ENCODE assay signal across 8 cellular contexts in the genomic region with DNA sequence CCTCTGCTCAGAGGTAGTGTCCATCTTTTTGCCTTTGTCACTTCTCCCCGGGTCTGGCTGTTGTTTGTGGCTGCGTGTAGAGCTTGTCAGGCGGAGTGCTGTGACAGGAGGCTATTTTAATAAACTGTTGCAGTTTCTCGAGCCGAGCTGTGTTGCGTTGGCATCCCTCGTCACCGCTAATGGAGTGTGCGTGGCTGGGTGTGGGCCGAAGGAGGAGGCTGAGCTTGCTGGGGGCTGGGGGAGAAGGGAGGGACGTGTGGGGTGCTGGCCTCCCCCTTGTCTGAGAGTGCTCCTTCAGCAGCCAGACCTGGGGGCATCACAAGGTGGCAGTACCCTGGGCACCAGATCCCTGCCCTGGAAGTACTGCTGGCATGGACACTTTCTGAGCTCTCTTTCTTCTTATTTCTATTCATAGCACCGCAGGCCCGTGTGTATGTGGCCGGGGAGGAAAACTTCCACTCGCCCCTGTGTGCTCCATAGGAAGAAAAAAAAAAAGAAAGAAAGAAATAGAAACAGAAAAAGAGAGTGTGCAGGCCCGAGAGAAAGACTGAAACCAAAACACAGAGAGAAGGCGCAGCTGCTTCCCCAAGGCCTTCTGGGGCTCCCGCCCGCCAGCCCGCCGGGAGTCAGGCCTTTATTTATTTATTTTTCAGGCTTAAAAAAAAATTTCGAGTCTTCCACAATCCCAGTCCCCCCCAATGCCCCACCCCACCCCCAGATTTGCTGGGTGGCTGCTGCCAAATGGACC. TPM values are rescaled to one million over a fixed set of nuclear protein-coding genes. Genes with fewer than 3 reads are reported as not detected.
DNase-seq lines count a peak whose midpoint lies in the region; ATAC-seq and TF ChIP-seq lines count a peak whose summit lies in the region.

No MANE protein-coding gene starts in this region.

- H3K4me3 Mint-ChIP-seq in CD8-positive, alpha-beta T cell, result peak overlapping the region; percentile 11

- peaks cover 85% of the 10 kb centered on the region for H3K79me2 ChIP-seq in osteoblast (ENCODE audit: insufficient read depth, low read length)

- H3K27ac Mint-ChIP-seq in CD8-positive, alpha-beta T cell, result no peak overlapping the region

- no peaks in the 10 kb centered on the region for H3K36me3 ChIP-seq in CD8-positive, alpha-beta T cell (ENCODE audit: insufficient read depth, low read length)
- H3K36me3 ChIP-seq in duodenal mucosa (ENCODE audit: control insufficient read depth in 1 of 2, insufficient read depth in 2 of 2, low read length in 2 of 2) (no peaks in the 10 kb centered on the region), osteoblast (ENCODE audit: insufficient read depth, low read length) (peaks cover 10% of the 10 kb centered on the region)

- H3K9me3 Mint-ChIP-seq in CD8-positive, alpha-beta T cell, result no peaks in the 10 kb centered on the region

- H3K4me1 ChIP-seq in CD8-positive, alpha-beta T cell (ENCODE audit: insufficient read depth, low read length), result peaks cover 16% of the 10 kb centered on the region
- H3K4me1 ChIP-seq in duodenal mucosa (ENCODE audit: control insufficient read depth in 1 of 2, insufficient read depth in 2 of 2, low read length in 2 of 2) (peaks cover 57 to 63% of the 10 kb centered on the region in 2 donors), osteoblast (ENCODE audit: insufficient read depth, low read length) (peaks cover 74% of the 10 kb centered on the region)

- H3K9ac ChIP-seq in duodenal mucosa (ENCODE audit: low read depth in 1 of 2, low read length in 2 of 2), result peak overlapping the region; percentile 60

- no peak for TF ChIP-seq CTCF in CD8-positive, alpha-beta T cell (IDR thresholded peaks at IDR 0.05)
- TF ChIP-seq CTCF in osteoblast (IDR thresholded peaks at IDR 0.05; ENCODE audit: extremely low read depth, low read depth, low read length), result no peak

- DNase-seq in CD8-positive, alpha-beta T cell, result no peak
- DNase-seq in NCI-H2107 treated with DMSO at 0.1 percent for 48 hours (lab: John Stamatoyannopoulos, UW; ENCODE audit: unreplicated experiment) (peak; percentile 30), osteoblast (ENCODE audit: insufficient read length, low spot score, missing footprints) (peak; percentile 90), NCI-H510A treated with DMSO at 0.1 percent for 48 hours (lab: John Stamatoyannopoulos, UW) (no peak), NOMO-1 treated with dmso at 0.1 percent for 144 hours (lab: John Stamatoyannopoulos, UW; ENCODE audit: unreplicated experiment) (no peak), DMS153 treated with DMSO at 0.1 percent for 48 hours (lab: John Stamatoyannopoulos, UW; ENCODE audit: unreplicated experiment) (no peak)

- H3K27ac ChIP-seq in CD8-positive, alpha-beta T cell (ENCODE audit: low read depth, low read length), result no peak overlapping the region
- H3K27ac ChIP-seq in duodenal mucosa (ENCODE audit: low read depth, low read length), result peak overlapping the region; percentile 76
- peak overlapping the region; percentile 93 for H3K27ac ChIP-seq in osteoblast (ENCODE audit: low read depth, low read length)

- POLR2A ChIA-PET in CD8-positive, alpha-beta T cell (lab: Charles Lee), result interaction anchor here (0.6 kb wide), 1 partner anchor 427 kb away, joined by 4 read pairs; no protein-coding TSS in a partner anchor

- H4K20me1 ChIP-seq in osteoblast (ENCODE audit: insufficient read depth, low read length), result peaks cover 4% of the 10 kb centered on the region

- no peaks in the 10 kb centered on the region for H3K9me3 ChIP-seq in CD8-positive, alpha-beta T cell (ENCODE audit: low read length)
- no peaks in the 10 kb centered on the region for H3K9me3 ChIP-seq in duodenal mucosa (ENCODE audit: control insufficient read depth in 1 of 2, low read length in 2 of 2)
- no peaks in the 10 kb centered on the region for H3K9me3 ChIP-seq in osteoblast (ENCODE audit: low read depth, low read length)

- H3K27me3 Mint-ChIP-seq in CD8-positive, alpha-beta T cell (ENCODE audit: low read depth), result peaks cover 44% of the 10 kb centered on the region

- peaks cover 3% of the 10 kb centered on the region for H3K27me3 ChIP-seq in CD8-positive, alpha-beta T cell (ENCODE audit: insufficient read depth, low read length)
- H3K27me3 ChIP-seq in duodenal mucosa (ENCODE audit: control insufficient read depth in 1 of 2, insufficient read depth in 2 of 2, low read length in 2 of 2) (no peaks in the 10 kb centered on the region), osteoblast (ENCODE audit: insufficient read depth, low read length) (no peaks in the 10 kb centered on the region)

- intact Hi-C loops in CD8-positive, alpha-beta T cell (cut with DNase I, micrococcal nuclease), result no loop called here

- H3K4me1 Mint-ChIP-seq in CD8-positive, alpha-beta T cell (ENCODE audit: low read depth), result peaks cover 18% of the 10 kb centered on the region

- peak overlapping the region; percentile 91 for H3K4me2 ChIP-seq in osteoblast (ENCODE audit: insufficient read depth, low read length)

- no peak for ATAC-seq in CD8-positive, alpha-beta T cell
- no peak for ATAC-seq in GM21529 (IDR thresholded peaks at IDR 0.05; ENCODE audit: unreplicated experiment)

- peaks cover 10% of the 10 kb centered on the region for H3K36me3 Mint-ChIP-seq in CD8-positive, alpha-beta T cell

- H3K4me3 ChIP-seq in CD8-positive, alpha-beta T cell (ENCODE audit: low read depth, low read length), result no peak overlapping the region
- H3K4me3 ChIP-seq in duodenal mucosa (ENCODE audit: low read depth in 1 of 2, low read length in 2 of 2) (peak overlapping the region; percentile 63 to 72), osteoblast (ENCODE audit: insufficient read depth, low read length) (peak overlapping the region; percentile 65)

- H2AFZ ChIP-seq in osteoblast (ENCODE audit: low read length), result peak overlapping the region; percentile 54

- CTCF ChIA-PET in CD8-positive, alpha-beta T cell (lab: Charles Lee), result interaction anchor here (1.0 to 1.1 kb wide), 2 partner anchors 8 to 39 kb away, joined by 4 read pairs; no protein-coding TSS in a partner anchor

RNA-seq across cellular contexts. Expression of gene NFIX, which starts 27.0 kb away (rescaled TPM):
- total RNA-seq in CD8-positive, alpha-beta T cell, result 1 to 10 TPM; 2.5 to 5.0 TPM
- 114 and 122 TPM in 2 replicates for total RNA-seq in osteoblast

RNA-seq across cellular contexts. Expression of gene DAND5, which starts 52.9 kb away (rescaled TPM):
- not detected for total RNA-seq in CD8-positive, alpha-beta T cell
- total RNA-seq in osteoblast, result not detected in 2 replicates

Comparison
In these comparisons a context has a peak if more than half of its experiments do, and no peak if none do; other contexts are left out.
1. DNase-seq: peak in NCI-H2107 treated with DMSO at 0.1 percent for 48 hours (single experiment) and osteoblast (single experiment); none in CD8-positive, alpha-beta T cell (0 of 7), NCI-H510A treated with DMSO at 0.1 percent for 48 hours (single experiment), NOMO-1 treated with dmso at 0.1 percent for 144 hours (single experiment) and DMS153 treated with DMSO at 0.1 percent for 48 hours (single experiment).
2. RNA of gene NFIX, which starts 27.0 kb away (total RNA-seq): 114 to 122 TPM in osteoblast; 2.5 to 5.0 TPM in CD8-positive, alpha-beta T cell; every median in the first group is over 10 times any median in the second.